ENCODE assay signal across 10 cellular contexts in the genomic region with DNA sequence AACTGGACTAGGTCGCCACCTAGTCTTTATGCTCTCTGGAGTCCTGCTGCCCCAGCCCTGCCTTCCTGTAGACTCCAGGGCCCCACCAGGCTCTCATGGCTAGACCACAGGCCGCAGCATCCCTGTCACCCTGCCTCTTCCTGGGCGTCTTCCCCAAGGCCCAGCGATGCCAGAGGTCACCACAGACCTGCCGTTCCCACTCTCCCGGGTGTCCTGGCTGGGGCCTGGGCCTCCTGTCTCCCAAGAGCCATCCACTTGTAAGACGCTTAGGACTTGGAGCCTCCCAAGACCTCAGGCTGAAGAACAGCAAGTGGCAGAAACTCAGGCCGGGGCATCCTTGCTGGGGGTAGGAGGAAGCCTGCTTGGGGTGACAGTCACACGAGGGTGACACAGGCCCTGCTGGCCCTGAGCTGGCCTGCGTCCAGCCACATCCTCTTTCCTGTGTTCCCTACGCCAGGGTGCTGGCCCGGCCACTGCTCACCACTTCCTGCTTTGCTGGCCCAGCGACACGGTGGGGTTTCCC. TPM values are rescaled to one million over a fixed set of nuclear protein-coding genes. Genes with fewer than 3 reads are reported as not detected.
A peak's percentile ranks its signal among the peaks of the same experiment; 100 is the strongest.
DNase-seq lines count a peak whose midpoint lies in the region; ATAC-seq and TF ChIP-seq lines count a peak whose summit lies in the region.
"Had no signal": no experiment of that assay in that cellular context is flagged by ENCODE, and none has a peak within 500 bp of the region (broad histone marks: within the 10 kb centered on the region; RNA-seq: fewer than 3 reads in every experiment).

No MANE protein-coding gene starts in this region.

- DNase-seq in GF-D8 (lab: John Stamatoyannopoulos, UW) (peak; percentile 65), pons (ENCODE audit: low spot score) (peak; percentile 35), type B pancreatic cell (ENCODE audit: extremely low spot score, unreplicated experiment) (no peak), 8988T (no peak)

- H3K36me3 Mint-ChIP-seq in T-helper 1 cell treated with Interleukin-12 subunit alpha and Interleukin-12 subunit beta and Interleukin-4 antibody, amounts not matched to agents 30 μg/mL and 1 μg/mL, for 36 hours (ENCODE audit: low read depth): peaks cover 7% of the 10 kb centered on the region
- H3K36me3 Mint-ChIP-seq in type B pancreatic cell: no peaks in the 10 kb centered on the region

- ATAC-seq in gastroesophageal sphincter (peak; percentile 21), HG02571 (IDR thresholded peaks at IDR 0.05; ENCODE audit: unreplicated experiment) (no peak), HG02763 (IDR thresholded peaks at IDR 0.05; ENCODE audit: unreplicated experiment) (no peak)

- WGBS in gastroesophageal sphincter (ENCODE audit: low coverage in 1 of 2), 2 donors: 45 to 71% methylated on average over 2 to 3 of the region's 14 CpGs

- H3K9me3 ChIP-seq in gastroesophageal sphincter: no peaks in the 10 kb centered on the region

- no peak overlapping the region for H3K4me3 ChIP-seq in gastroesophageal sphincter

- TF ChIP-seq CTCF in gastroesophageal sphincter (IDR thresholded peaks at IDR 0.05) (no peak), type B pancreatic cell (conservative IDR thresholded peaks at IDR 0.05) (no peak)

- peaks cover 4 to 79% (median 32%) of the 10 kb centered on the region in 3 donors for H3K4me1 ChIP-seq in gastroesophageal sphincter

- no peaks in the 10 kb centered on the region for H3K27me3 Mint-ChIP-seq in T-helper 1 cell treated with Interleukin-12 subunit alpha and Interleukin-12 subunit beta and Interleukin-4 antibody, amounts not matched to agents 30 μg/mL and 1 μg/mL, for 36 hours (ENCODE audit: low read depth)
- H3K27me3 Mint-ChIP-seq in type B pancreatic cell: no peaks in the 10 kb centered on the region

- no peak for TF ChIP-seq EP300 in gastroesophageal sphincter (IDR thresholded peaks at IDR 0.05)

- H3K36me3 ChIP-seq in gastroesophageal sphincter: peaks cover 0 to 55% of the 10 kb centered on the region in 2 donors

- no peak overlapping the region for H3K4me3 Mint-ChIP-seq in T-helper 1 cell treated with Interleukin-12 subunit alpha and Interleukin-12 subunit beta and Interleukin-4 antibody, amounts not matched to agents 30 μg/mL and 1 μg/mL, for 36 hours
- H3K4me3 Mint-ChIP-seq in type B pancreatic cell: no peak overlapping the region

- no peaks in the 10 kb centered on the region for H3K27me3 ChIP-seq in gastroesophageal sphincter

- no peak for TF ChIP-seq POLR2A in gastroesophageal sphincter (IDR thresholded peaks at IDR 0.05)

- H3K9me3 Mint-ChIP-seq in T-helper 1 cell treated with Interleukin-12 subunit alpha and Interleukin-12 subunit beta and Interleukin-4 antibody, amounts not matched to agents 30 μg/mL and 1 μg/mL, for 36 hours: no peaks in the 10 kb centered on the region
- no peaks in the 10 kb centered on the region for H3K9me3 Mint-ChIP-seq in type B pancreatic cell

- peaks cover 20% of the 10 kb centered on the region for H3K4me1 Mint-ChIP-seq in T-helper 1 cell treated with Interleukin-12 subunit alpha and Interleukin-12 subunit beta and Interleukin-4 antibody, amounts not matched to agents 30 μg/mL and 1 μg/mL, for 36 hours (ENCODE audit: low read depth)
- H3K4me1 Mint-ChIP-seq in type B pancreatic cell (ENCODE audit: unreplicated experiment): peaks cover 8% of the 10 kb centered on the region

- peak overlapping the region; percentile 72 for H3K27ac Mint-ChIP-seq in T-helper 1 cell treated with Interleukin-12 subunit alpha and Interleukin-12 subunit beta and Interleukin-4 antibody, amounts not matched to agents 30 μg/mL and 1 μg/mL, for 36 hours
- H3K27ac Mint-ChIP-seq in type B pancreatic cell: no peak overlapping the region

- H3K27ac ChIP-seq in gastroesophageal sphincter: peak overlapping the region in 3 of 4 donors; percentile 83 to 92 (median 89)
- H3K27ac ChIP-seq: epithelial cell of prostate had no signal

RNA-seq across cellular contexts. Expression of a gene that starts 2.0 kb away (rescaled TPM):
- total RNA-seq in gastroesophageal sphincter (100 to 1,000 TPM in 1 of 4 donors, 10 to 100 TPM in 3; 44.5 to 140 (median 81.2) TPM), type B pancreatic cell (ENCODE audit: low replicate concordance) (37.0 and 49.7 TPM in 2 replicates)

RNA-seq across cellular contexts. Expression of a gene that starts 6.3 kb away (rescaled TPM):
- total RNA-seq in gastroesophageal sphincter (100 to 1,000 TPM; 145 to 203 (median 159) TPM), type B pancreatic cell (ENCODE audit: low replicate concordance) (153 and 168 TPM in 2 replicates)

RNA-seq across cellular contexts. Expression of a gene that starts 26.7 kb away (rescaled TPM):
- total RNA-seq in gastroesophageal sphincter (10 to 100 TPM in 2 of 4 donors, 1 to 10 TPM in 2; 6.4 to 15.1 (median 11.2) TPM), type B pancreatic cell (ENCODE audit: low replicate concordance) (0.95 and 1.7 TPM in 2 replicates)
- total RNA-seq: T-helper 2 cell treated with Interferon-gamma antibody and Interleukin-4, amounts not matched to agents 100 ng/mL and 5 ng/mL, for 36 hours had no signal

RNA-seq across cellular contexts. Expression of a gene that starts 32.9 kb away (rescaled TPM):
- 10 to 100 TPM; 12.6 to 33.0 (median 26.1) TPM for total RNA-seq in gastroesophageal sphincter
- total RNA-seq in type B pancreatic cell (ENCODE audit: low replicate concordance): 13.0 and 13.7 TPM in 2 replicates

Comparison
In these comparisons a context has a peak if more than half of its experiments do, and no peak if none do; other contexts are left out.
1. DNase-seq: peak in GF-D8 (single experiment) and pons (single experiment); none in type B pancreatic cell (single experiment) and 8988T (single experiment).